11 cellular contexts compared by ENCODE assay signal in the genomic region with DNA sequence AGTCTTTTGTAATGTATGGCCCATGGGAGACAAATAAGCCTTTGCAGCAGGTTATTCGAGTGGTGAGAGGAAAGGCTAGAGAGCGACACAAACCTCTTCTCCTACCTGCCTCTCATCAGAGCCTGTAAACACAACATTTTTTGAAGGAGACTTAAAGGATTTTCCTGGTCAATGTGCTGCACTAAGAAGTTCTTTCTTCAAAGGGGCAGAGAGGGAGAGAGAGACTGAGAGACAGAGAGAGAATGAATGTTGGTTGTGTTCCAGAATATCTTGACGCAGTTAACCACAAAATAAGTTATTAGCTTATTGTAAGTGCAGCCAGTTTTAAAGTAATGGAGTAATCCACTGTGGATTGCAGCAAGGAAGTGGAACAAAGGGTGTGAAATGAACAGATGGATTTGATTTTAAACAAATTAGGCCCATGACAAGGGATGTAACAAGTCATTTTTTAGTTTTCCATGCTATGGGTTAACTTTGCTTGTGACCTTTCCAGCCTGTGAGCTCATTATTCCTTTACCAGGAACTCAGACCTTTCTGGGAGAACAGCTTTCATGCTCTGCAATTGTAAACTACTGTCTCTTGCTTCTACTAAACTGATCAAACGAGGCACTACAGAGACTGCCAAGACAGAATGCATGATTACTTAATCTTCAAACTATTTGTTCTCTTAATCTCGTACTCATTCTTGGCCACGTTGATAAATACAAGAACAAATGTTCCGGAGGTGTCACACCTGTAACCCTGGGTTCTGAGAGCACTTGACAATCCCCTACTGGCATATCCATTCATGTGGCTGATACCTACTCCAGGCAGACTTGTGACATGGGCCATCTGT.
DNase-seq lines count a peak whose midpoint lies in the region; ATAC-seq, FAIRE-seq and TF ChIP-seq lines count a peak whose summit lies in the region.
"Had no signal": no experiment of that assay in that cellular context is flagged by ENCODE, and none has a peak within 500 bp of the region (broad histone marks: within the 10 kb centered on the region; RNA-seq: fewer than 3 reads in every experiment).

No MANE protein-coding gene starts in this region.

- ATAC-seq in GM21529 (IDR thresholded peaks at IDR 0.05; ENCODE audit: unreplicated experiment) (no peak), GM21381 (IDR thresholded peaks at IDR 0.05; ENCODE audit: unreplicated experiment) (no peak)

- TF ChIP-seq CTCF in mesothelial cell of epicardium (IDR thresholded peaks at IDR 0.05; ENCODE audit: unreplicated experiment) (no peak), uterus (IDR thresholded peaks at IDR 0.05) (no peak), GM13976 (IDR thresholded peaks at IDR 0.05; ENCODE audit: borderline replicate concordance, control extremely low read depth, extremely low read depth, insufficient read depth, missing control alignments) (no peak)

- peak; percentile 23 for DNase-seq in NCI-H510A treated with DMSO at 0.1 percent for 48 hours (lab: John Stamatoyannopoulos, UW)
- no peak for DNase-seq in NCI-H510A (lab: John Stamatoyannopoulos, UW)
- no peak for DNase-seq in mesothelial cell of epicardium (ENCODE audit: low spot score in 2 of 2, unreplicated experiment in 2 of 2)
- peak; percentile 20 to 52 for DNase-seq in uterus
- DNase-seq in GM13976 (ENCODE audit: low spot score) = no peak
- DNase-seq: activated naive CD4-positive, alpha-beta T cell treated with anti-CD3 and anti-CD28 coated beads, Interleukin-2, amount 50 U/mL, for 16 hours; NCI-H2081 treated with DMSO at 0.1 percent for 48 hours had no signal

- no peaks in the 10 kb centered on the region for H3K36me3 ChIP-seq in uterus

- TF ChIP-seq POLR2A in uterus (IDR thresholded peaks at IDR 0.05) = no peak

- no peaks in the 10 kb centered on the region for H3K9me3 Mint-ChIP-seq in mesothelial cell of epicardium

- H3K4me1 Mint-ChIP-seq in mesothelial cell of epicardium = peaks cover 38% of the 10 kb centered on the region

- in situ Hi-C loops in GM13976 (cut with MboI; ENCODE audit: low sequenced_read_pairs, unreplicated experiment) = no loop called here

- no peak overlapping the region for H3K4me3 ChIP-seq in uterus

- H3K4me3 Mint-ChIP-seq in mesothelial cell of epicardium = no peak overlapping the region

- H3K27ac ChIP-seq in uterus = peak overlapping the region; percentile 33 to 59

- H3K27ac Mint-ChIP-seq in mesothelial cell of epicardium = peak overlapping the region; percentile 61

- intact Hi-C loops in uterus (cut with DNase I; ENCODE audit: low total_unique reads) = no loop called here

- peaks cover 3% of the 10 kb centered on the region for H3K27me3 Mint-ChIP-seq in mesothelial cell of epicardium (ENCODE audit: low read depth)

- H3K36me3 Mint-ChIP-seq in mesothelial cell of epicardium = no peaks in the 10 kb centered on the region

- H3K4me1 ChIP-seq in uterus = no peaks in the 10 kb centered on the region

- FAIRE-seq in endometrium (lab: Jason Lieb, UNC) = peak; percentile 68
- FAIRE-seq: TTC549 had no signal

- H3K9me3 ChIP-seq in uterus = no peaks in the 10 kb centered on the region

- no peaks in the 10 kb centered on the region for H3K27me3 ChIP-seq in uterus

Comparison
In these comparisons a context has a peak if more than half of its experiments do, and no peak if none do; other contexts are left out.
1. DNase-seq: peak in NCI-H510A treated with DMSO at 0.1 percent for 48 hours (single experiment) and uterus (2 of 2); none in NCI-H510A (single experiment), mesothelial cell of epicardium (0 of 2) and GM13976 (single experiment).